In genomic region chr9:110919055-110919445, GRCh38 we compare ENCODE assay signal across 2 cellular contexts.
TF ChIP-seq lines count a peak whose summit lies in the region.

No MANE protein-coding gene starts in this region.

TF ChIP-seq in SK-N-SH treated with all-trans-retinoic acid at 6 μM for 48 hours, 23 proteins besides CTCF, POLR2A, EP300 and RAD21:
- no peak for TF ChIP-seq POU6F1 (CRISPR knock-in tag; IDR thresholded peaks at IDR 0.05; ENCODE audit: borderline replicate concordance, low read depth)
- no peak for TF ChIP-seq RARB (CRISPR knock-in tag; IDR thresholded peaks at IDR 0.05)
- no peak for TF ChIP-seq ARNTL (CRISPR knock-in tag; IDR thresholded peaks at IDR 0.05; ENCODE audit: borderline replicate concordance, low read depth)
- no peak for TF ChIP-seq PPARA (CRISPR knock-in tag; IDR thresholded peaks at IDR 0.05; ENCODE audit: borderline replicate concordance)
- no peak for TF ChIP-seq ZNF8 (CRISPR knock-in tag; IDR thresholded peaks at IDR 0.05)
- no peak for TF ChIP-seq TCF4 (CRISPR knock-in tag; IDR thresholded peaks at IDR 0.05; ENCODE audit: borderline replicate concordance)
- no peak for TF ChIP-seq TSHZ2 (CRISPR knock-in tag; IDR thresholded peaks at IDR 0.05)
- no peak for TF ChIP-seq TOX (CRISPR knock-in tag; IDR thresholded peaks at IDR 0.05; ENCODE audit: borderline replicate concordance)
- TF ChIP-seq PATZ1 (CRISPR knock-in tag; IDR thresholded peaks at IDR 0.05; ENCODE audit: borderline replicate concordance): no peak
- TF ChIP-seq ZFP30 (CRISPR knock-in tag; IDR thresholded peaks at IDR 0.05): no peak
- no peak for TF ChIP-seq ZNF70 (CRISPR knock-in tag; IDR thresholded peaks at IDR 0.05)
- no peak for TF ChIP-seq BACH2 (CRISPR knock-in tag; IDR thresholded peaks at IDR 0.05; ENCODE audit: borderline replicate concordance)
- no peak for TF ChIP-seq OSR1 (CRISPR knock-in tag; IDR thresholded peaks at IDR 0.05)
- no peak for TF ChIP-seq ESRRG (CRISPR knock-in tag; IDR thresholded peaks at IDR 0.05)
- no peak for TF ChIP-seq ZNF565 (CRISPR knock-in tag; conservative IDR thresholded peaks at IDR 0.05; ENCODE audit: low read depth)
- no peak for TF ChIP-seq ISL1 (CRISPR knock-in tag; IDR thresholded peaks at IDR 0.05)
- no peak for TF ChIP-seq SNAI2 (CRISPR knock-in tag; IDR thresholded peaks at IDR 0.05)
- TF ChIP-seq GLIS3 (CRISPR knock-in tag; IDR thresholded peaks at IDR 0.05): no peak
- TF ChIP-seq ZC3H10 (CRISPR knock-in tag; IDR thresholded peaks at IDR 0.05): no peak

TF ChIP-seq in SK-N-SH, 30 proteins besides CTCF, POLR2A, EP300 and RAD21 (continued from another document):
- TF ChIP-seq NRF1 (IDR thresholded peaks at IDR 0.05; ENCODE audit: low read depth, low read length) (no peak), YY1 (IDR thresholded peaks at IDR 0.05; ENCODE audit: low read depth) (no peak), GABPA (IDR thresholded peaks at IDR 0.05; ENCODE audit: low read depth) (no peak)
